15 cellular contexts compared by ENCODE assay signal in the genomic region with DNA sequence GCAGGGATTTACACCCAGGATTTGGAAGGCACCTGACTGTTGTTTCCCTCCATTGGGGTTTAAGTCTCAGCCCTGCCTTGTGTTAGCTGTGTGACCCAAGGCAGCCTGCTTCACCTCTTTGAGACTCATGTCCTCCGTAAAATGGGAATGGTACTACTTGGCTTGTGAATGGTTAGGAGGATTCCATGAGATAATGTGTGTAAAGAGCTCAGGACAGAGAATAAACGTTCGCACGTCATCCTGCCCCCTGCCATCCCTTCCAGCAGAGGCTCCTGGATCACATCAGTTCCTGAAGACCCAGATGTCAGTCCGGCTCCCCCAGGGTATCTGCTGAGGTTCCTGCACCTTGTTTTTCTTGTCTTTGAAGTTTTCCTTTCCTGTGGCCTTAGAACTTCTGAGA. TPM values are rescaled to one million over a fixed set of nuclear protein-coding genes. Genes with fewer than 3 reads are reported as not detected.
DNase-seq lines count a peak whose midpoint lies in the region; ATAC-seq and TF ChIP-seq lines count a peak whose summit lies in the region.
"Had no signal": no experiment of that assay in that cellular context is flagged by ENCODE, and none has a peak within 500 bp of the region (broad histone marks: within the 10 kb centered on the region; RNA-seq: fewer than 3 reads in every experiment).

No MANE protein-coding gene starts in this region.

- peak overlapping the region; percentile 33 to 92 (median 80) for H3K27ac ChIP-seq in heart left ventricle
- H3K27ac ChIP-seq in hepatocyte: peak overlapping the region; percentile 63
- H3K27ac ChIP-seq in rectal smooth muscle tissue (ENCODE audit: low read depth, low read length): peak overlapping the region; percentile 63
- peak overlapping the region; percentile 78 for H3K27ac ChIP-seq in vagina

- intact Hi-C loops in heart left ventricle (cut with DNase I) (loop anchor here in 5 of 10 donors (1.0 to 5.0 kb wide), 5 partner anchors 42 to 86 kb away; no protein-coding TSS in a partner anchor), left ventricle myocardium superior (cut with micrococcal nuclease) (loop anchor here (10.0 kb wide), 1 partner anchor 86 kb away; a partner anchor contains a TSS), vagina (cut with DNase I) (loop anchor here (2.0 to 5.0 kb wide), 2 partner anchors 42 to 84 kb away; no protein-coding TSS in a partner anchor)

- no peak overlapping the region for H3K9ac ChIP-seq in rectal smooth muscle tissue (ENCODE audit: low read length)

- H3K4me2 ChIP-seq in hepatocyte: no peak overlapping the region

- DNase-seq in heart left ventricle (no peak), left ventricle myocardium superior (no peak), hepatocyte (ENCODE audit: low spot score) (no peak), vagina (ENCODE audit: extremely low spot score in 2 of 2) (peak in 1 of 2 donors; percentile 86), GDM1 (lab: John Stamatoyannopoulos, UW) (no peak)
- DNase-seq in activated CD4-positive, CD25-positive, alpha-beta regulatory T cell (lab: John Stamatoyannopoulos, UW): no peak
- DNase-seq: ACHN; activated naive CD4-positive, alpha-beta T cell; NCI-H187; SHP77 treated with DMSO at 0.1 percent for 48 hours; stimulated activated naive CD8-positive, alpha-beta T cell treated with anti-CD3 and anti-CD28 coated beads, Interleukin-15, Interleukin-2, amounts not matched to agents 100 U/mL and 50 U/mL, for 24 hours had no signal

- 63 to 74% (median 69%) methylated on average over 5 of the region's 5 CpGs for WGBS in heart left ventricle, 4 donors
- WGBS in hepatocyte (ENCODE audit: low lambda C conversion rate, missing lambda C conversion rate): 49% methylated on average over 5 of the region's 5 CpGs

- H3K4me1 ChIP-seq in heart left ventricle (peaks cover 2 to 46% (median 30%) of the 10 kb centered on the region in 12 donors), hepatocyte (ENCODE audit: insufficient read depth) (peaks cover 5% of the 10 kb centered on the region), rectal smooth muscle tissue (ENCODE audit: control insufficient read depth, insufficient read depth, low read length) (peaks cover 13% of the 10 kb centered on the region), vagina (peaks cover 27% of the 10 kb centered on the region)

- TF ChIP-seq POLR2A in heart left ventricle (IDR thresholded peaks at IDR 0.05): no peak
- no peak for TF ChIP-seq POLR2A in vagina (IDR thresholded peaks at IDR 0.05)

- no peaks in the 10 kb centered on the region for H3K27me3 ChIP-seq in heart left ventricle
- H3K27me3 ChIP-seq in hepatocyte: no peaks in the 10 kb centered on the region
- H3K27me3 ChIP-seq in rectal smooth muscle tissue (ENCODE audit: control insufficient read depth, insufficient read depth, low read length): no peaks in the 10 kb centered on the region
- no peaks in the 10 kb centered on the region for H3K27me3 ChIP-seq in vagina

- H3K79me2 ChIP-seq in hepatocyte: no peaks in the 10 kb centered on the region

- H3K9me2 ChIP-seq in hepatocyte (replicated peaks; ENCODE audit: insufficient read depth): no peaks in the 10 kb centered on the region

- H3K36me3 ChIP-seq in heart left ventricle (no peaks in the 10 kb centered on the region), hepatocyte (replicated peaks; ENCODE audit: insufficient read depth, low read depth) (no peaks in the 10 kb centered on the region), rectal smooth muscle tissue (ENCODE audit: control insufficient read depth, insufficient read depth, low read length) (no peaks in the 10 kb centered on the region), vagina (no peaks in the 10 kb centered on the region)

- TF ChIP-seq CTCF in heart left ventricle (IDR thresholded peaks at IDR 0.05) (no peak), hepatocyte (IDR thresholded peaks at IDR 0.05; ENCODE audit: poor library complexity) (no peak), vagina (IDR thresholded peaks at IDR 0.05) (no peak)

- ATAC-seq in heart left ventricle: no peak
- no peak for ATAC-seq in left ventricle myocardium superior
- no peak for ATAC-seq in HG03571 (IDR thresholded peaks at IDR 0.05; ENCODE audit: unreplicated experiment)
- ATAC-seq: stimulated activated naive CD8-positive, alpha-beta T cell treated with anti-CD3 and anti-CD28 coated beads, Interleukin-15, Interleukin-2, amounts not matched to agents 100 U/mL and 50 U/mL, for 24 hours had no signal

- H3K9me3 ChIP-seq in heart left ventricle: peaks cover 0 to 10% (median 3%) of the 10 kb centered on the region in 12 donors
- no peaks in the 10 kb centered on the region for H3K9me3 ChIP-seq in hepatocyte (ENCODE audit: low read depth)
- no peaks in the 10 kb centered on the region for H3K9me3 ChIP-seq in vagina

- no peaks in the 10 kb centered on the region for H4K20me1 ChIP-seq in hepatocyte (ENCODE audit: insufficient read depth, poor library complexity, severe bottlenecking)

- H2AFZ ChIP-seq in hepatocyte: no peak overlapping the region

- H3K4me3 ChIP-seq in heart left ventricle: no peak overlapping the region
- no peak overlapping the region for H3K4me3 ChIP-seq in hepatocyte
- H3K4me3 ChIP-seq in rectal smooth muscle tissue (ENCODE audit: low read length): no peak overlapping the region
- no peak overlapping the region for H3K4me3 ChIP-seq in vagina

RNA-seq across cellular contexts. Expression of a gene that starts 16.8 kb away (rescaled TPM):
- total RNA-seq in heart left ventricle (not detected), left ventricle myocardium superior (not detected), hepatocyte (not detected in 2 replicates), vagina (not detected)
- polyA plus RNA-seq in heart left ventricle (not detected), hepatocyte (not detected in 2 replicates)
- total RNA-seq: cerebellum, myocyte had no signal

RNA-seq across cellular contexts. Expression of a gene that starts 35.1 kb away (rescaled TPM):
- total RNA-seq in heart left ventricle: 10 to 100 TPM in 3 of 9 donors, 1 to 10 TPM in 6; 1.6 to 13.5 (median 8.3) TPM
- 10 to 100 TPM in 1 of 2 donors, 1 to 10 TPM in 1; 1.7 to 16.7 TPM for polyA plus RNA-seq in heart left ventricle
- 8.2 TPM for total RNA-seq in left ventricle myocardium superior
- 5.9 and 9.9 TPM in 2 replicates for total RNA-seq in hepatocyte
- 21.4 and 23.1 TPM in 2 replicates for polyA plus RNA-seq in hepatocyte
- total RNA-seq in vagina: 8.1 TPM
